Comparison of ENCODE assay signal across 24 cellular contexts in the genomic region with DNA sequence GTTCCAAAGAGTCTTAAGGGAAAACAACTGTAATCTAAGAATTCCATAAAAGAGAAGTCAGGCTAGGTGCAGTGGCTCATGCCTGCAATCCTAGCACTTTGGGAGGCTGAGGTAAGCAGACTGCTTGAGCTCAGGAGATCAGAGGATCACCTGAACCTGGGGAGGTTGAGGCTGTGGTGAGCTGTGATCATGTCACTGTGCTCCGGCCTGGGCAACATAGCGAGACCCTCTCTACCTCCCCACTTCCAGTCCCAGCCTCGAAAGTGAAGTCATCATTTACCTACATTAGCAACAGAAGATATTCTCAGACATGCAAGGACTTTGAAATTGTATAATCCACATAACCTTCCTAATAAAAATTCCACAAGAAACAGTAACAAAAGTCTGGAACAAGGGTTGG.
"Had no signal": no experiment of that assay in that cellular context is flagged by ENCODE, and none has a peak within 500 bp of the region (broad histone marks: within the 10 kb centered on the region; RNA-seq: fewer than 3 reads in every experiment).

No MANE protein-coding gene starts in this region.

- H3K9me3 ChIP-seq: MG63, SK-N-SH had no signal

- H3K4me3 Mint-ChIP-seq: T-cell had no signal

- H3K4me1 Mint-ChIP-seq: T-cell had no signal

- H3K27me3 Mint-ChIP-seq: T-cell had no signal

- H3K27ac Mint-ChIP-seq: T-cell had no signal

- ATAC-seq: Panc1, PC-3, T-cell had no signal

- DNase-seq: Karpas-422; KG1; MG63; NCI-H1092; NCI-H1105 treated with DMSO at 0.1 percent for 48 hours; NCI-H1417 treated with DMSO at 0.1 percent for 48 hours; NCI-H146; NCI-H1694 treated with DMSO at 0.1 percent for 48 hours; NCI-H2029; NCI-H2081 treated with DMSO at 0.1 percent for 48 hours; NCI-H2171; NCI-H345; NCI-H446 treated with DMSO at 0.1 percent for 48 hours; NCI-H510A treated with DMSO at 0.1 percent for 48 hours; NCI-H526 treated with DMSO at 0.1 percent for 48 hours; NCI-H774; NK-92 treated with Interleukin-12 subunit alpha and Interleukin-12 subunit beta, amount 100 ng/mL, for 24 hours; PC-3; SHP77; SK-N-SH; SW 1271; T-cell had no signal

- H3K36me3 ChIP-seq: MG63 had no signal

- H3K4me3 ChIP-seq: MG63 had no signal

- H3K27ac ChIP-seq: RWPE1 had no signal

- H3K9me3 Mint-ChIP-seq: T-cell had no signal
